In genomic region chr4:83114576-83114975, GRCh38 we compare ENCODE assay signal across 8 cellular contexts. TPM values are rescaled to one million over a fixed set of nuclear protein-coding genes. Genes with fewer than 3 reads are reported as not detected.
DNase-seq lines count a peak whose midpoint lies in the region; ATAC-seq and TF ChIP-seq lines count a peak whose summit lies in the region.

Gene PLAC8, minus strand, starts transcription at chr4:83114729. Its CDS starts 6,808 bp downstream, at chr4:83107921.

- no peak within 1 kb of the TSS for H3K56ac ChIP-seq in mesendoderm (ENCODE audit: low read length)

- H2AK5ac ChIP-seq in mesendoderm (ENCODE audit: low read length) = no peak within 1 kb of the TSS

- H3K4me2 ChIP-seq in mesendoderm (ENCODE audit: low read length) = no peak within 1 kb of the TSS

- no peaks in the 10 kb centered on the region for H3K9me3 ChIP-seq in KOPT-K1 (ENCODE audit: insufficient read depth, low read length, poor library complexity, severe bottlenecking)

- WGBS in mesendoderm (ENCODE audit: extremely low coverage, insufficient coverage, low lambda C conversion rate) = no CpG with 5 or more reads among the region's 5 CpGs

- no peaks in the 10 kb centered on the region for H3K27me3 ChIP-seq in mesendoderm (ENCODE audit: insufficient read depth, low read length, poor library complexity)

- TF ChIP-seq CTCF in GM12875 (IDR thresholded peaks at IDR 0.05; ENCODE audit: borderline replicate concordance, insufficient read depth, low read depth, low read length) (no peak), coronary artery (IDR thresholded peaks at IDR 0.05) (no peak)

- no peak within 1 kb of the TSS for H2BK5ac ChIP-seq in mesendoderm (ENCODE audit: low read length)

- H2BK120ac ChIP-seq in mesendoderm (ENCODE audit: low read depth, low read length) = no peak within 1 kb of the TSS

- DNase-seq in activated CD4-positive, alpha-beta T cell treated with anti-CD3 and anti-CD28 coated beads, Interleukin-2, amount 50 U/mL, for 1 hour = peak; percentile 21
- DNase-seq in mesendoderm (peak; percentile 37), Ammon's horn (ENCODE audit: low spot score) (no peak), coronary artery (ENCODE audit: low spot score) (no peak), NCI-H1694 (lab: John Stamatoyannopoulos, UW) (no peak)

- H3K27ac ChIP-seq in KOPT-K1 (ENCODE audit: low read depth, low read length, poor library complexity, severe bottlenecking) (peak within 1 kb of the TSS; percentile 78), mesendoderm (ENCODE audit: low read depth, low read length) (no peak within 1 kb of the TSS), coronary artery (no peak within 1 kb of the TSS)

- ATAC-seq in GM21723 (IDR thresholded peaks at IDR 0.05; ENCODE audit: unreplicated experiment) = peak; percentile 47

- H3K4ac ChIP-seq in mesendoderm (ENCODE audit: low read depth, low read length) = peak within 1 kb of the TSS; percentile 70

- no peak within 1 kb of the TSS for H3K9ac ChIP-seq in mesendoderm (ENCODE audit: low read length)

- H3K23ac ChIP-seq in mesendoderm (ENCODE audit: low read length) = no peak within 1 kb of the TSS

- peak within 1 kb of the TSS; percentile 49 for H3K4me3 ChIP-seq in GM12875 (ENCODE audit: low read depth, low read length)
- H3K4me3 ChIP-seq in mesendoderm (ENCODE audit: low read length) = no peak within 1 kb of the TSS
- no peak within 1 kb of the TSS for H3K4me3 ChIP-seq in coronary artery

- H4K5ac ChIP-seq in mesendoderm (ENCODE audit: low read length) = no peak within 1 kb of the TSS

- no peak within 1 kb of the TSS for H4K8ac ChIP-seq in mesendoderm (ENCODE audit: low read depth, low read length)

- H2BK15ac ChIP-seq in mesendoderm (replicated peaks; ENCODE audit: low read depth) = peak within 1 kb of the TSS; percentile 36

- no peaks in the 10 kb centered on the region for H3K36me3 ChIP-seq in KOPT-K1 (ENCODE audit: insufficient read depth, low read length)
- H3K36me3 ChIP-seq in mesendoderm (ENCODE audit: control insufficient read depth, insufficient read depth, low read length) = no peaks in the 10 kb centered on the region

- no peaks in the 10 kb centered on the region for H3K79me2 ChIP-seq in mesendoderm (ENCODE audit: control insufficient read depth, insufficient read depth, low read length)

- H3K18ac ChIP-seq in mesendoderm (ENCODE audit: low read length) = peak within 1 kb of the TSS; percentile 60

- no peaks in the 10 kb centered on the region for H3K4me1 ChIP-seq in mesendoderm (ENCODE audit: control insufficient read depth, low read depth, low read length)

- H3K79me1 ChIP-seq in mesendoderm (ENCODE audit: low read length) = no peaks in the 10 kb centered on the region

RNA-seq across cellular contexts. Expression of gene PLAC8, which starts in this region (rescaled TPM):
- polyA plus RNA-seq in mesendoderm (2013, experiment 1 of 2) = 3.6 TPM
- 3.0 TPM for polyA plus RNA-seq in mesendoderm (2013, experiment 2 of 2)

Comparison
In these comparisons a context has a peak if more than half of its experiments do, and no peak if none do; other contexts are left out.
1. DNase-seq: peak in activated CD4-positive, alpha-beta T cell treated with anti-CD3 and anti-CD28 coated beads, Interleukin-2, amount 50 U/mL, for 1 hour (single experiment) and mesendoderm (single experiment); none in Ammon's horn (single experiment), coronary artery (single experiment) and NCI-H1694 (single experiment).